ENCODE assay signal across 34 cellular contexts in genomic region chr16:50059111-50059510, GRCh38.
"Had no signal": no experiment of that assay in that cellular context is flagged by ENCODE, and none has a peak within 500 bp of the region (broad histone marks: within the 10 kb centered on the region; RNA-seq: fewer than 3 reads in every experiment).

No MANE protein-coding gene starts in this region.

- H3K9ac ChIP-seq: KMS-11 had no signal

- H3K4me3 Mint-ChIP-seq: activated B cell treated with CpG ODN at 0.5 μM for 24 hours; activated CD4-positive, alpha-beta T cell treated with anti-CD3 and anti-CD28 coated beads, Interleukin-2, amount 10 ng/mL, durations not matched to agents 24 days and 14 days; activated T-cell treated with anti-CD3 and anti-CD28 coated beads, Interleukin-2, amount 50 U/mL, for 4 hours; activated T-helper 1 cell treated with anti-CD3 and anti-CD28 coated beads, Interleukin-12 subunit alpha, Interleukin-12 subunit beta, Interleukin-2, Interleukin-4 antibody, amounts not matched to agents 30 ng/mL and 10 ng/mL and 1 ng/mL, durations not matched to agents 14 hours and 24 hours and 36 hours; brain had no signal

- H3K4me1 Mint-ChIP-seq: activated B cell treated with CpG ODN at 0.5 μM for 24 hours; activated CD4-positive, alpha-beta T cell treated with anti-CD3 and anti-CD28 coated beads, Interleukin-2, amount 10 ng/mL, durations not matched to agents 24 days and 14 days; brain had no signal

- H3K27ac Mint-ChIP-seq: activated B cell treated with CpG ODN at 0.5 μM for 24 hours; activated CD4-positive, alpha-beta T cell treated with anti-CD3 and anti-CD28 coated beads, Interleukin-2, amount 10 ng/mL, durations not matched to agents 24 days and 14 days; activated T-helper 1 cell treated with anti-CD3 and anti-CD28 coated beads, Interleukin-12 subunit alpha, Interleukin-12 subunit beta, Interleukin-2, Interleukin-4 antibody, amounts not matched to agents 30 ng/mL and 10 ng/mL and 1 ng/mL, durations not matched to agents 14 hours and 24 hours and 36 hours; brain had no signal

- H3K4me3 ChIP-seq: PC-9 had no signal

- H3K27me3 Mint-ChIP-seq: activated CD4-positive, alpha-beta T cell treated with anti-CD3 and anti-CD28 coated beads, Interleukin-2, amount 10 ng/mL, durations not matched to agents 24 days and 14 days had no signal

- DNase-seq: activated B cell treated with CpG ODN at 0.5 μM for 24 hours; activated CD4-positive, alpha-beta T cell treated with anti-CD3 and anti-CD28 coated beads, Interleukin-2, amount 10 ng/mL, durations not matched to agents 24 days and 14 days; activated CD4-positive, alpha-beta T cell treated with anti-CD3 and anti-CD28 coated beads, Interleukin-2, amount 50 U/mL, for 4 hours; activated CD8-positive, alpha-beta memory T cell treated with anti-CD3 and anti-CD28 coated beads, Interleukin-2, amount 50 U/mL, for 4 hours; activated effector memory CD4-positive, alpha-beta T cell treated with Interleukin-2 at 50 U/mL for 16 hours; activated naive CD4-positive, alpha-beta T cell treated with anti-CD3 and anti-CD28 coated beads, Interleukin-2, amount 50 U/mL, for 16 hours; activated T-cell treated with anti-CD3 and anti-CD28 coated beads for 4 hours; activated T-cell treated with anti-CD3 and anti-CD28 coated beads, Interleukin-2, amount 50 U/mL, for 4 hours; anterior cingulate cortex; cerebellar nuclear complex; MM.1S; MV-4-11; NCI-H1092; NCI-H1417; NCI-H146; NCI-H187; NCI-H2029 treated with DMSO at 0.1 percent for 48 hours; NCI-H226; NCI-H446 treated with DMSO at 0.1 percent for 48 hours; NCI-H524; NCI-H82; NK-92 treated with Interleukin-12 subunit alpha and Interleukin-12 subunit beta, amount 100 ng/mL, for 24 hours; PC-9; Right ventricle myocardium superior; SW 1271; T-helper 1 cell; T-helper 2 cell; T-helper 9 cell had no signal

- ATAC-seq: activated T-cell treated with anti-CD3 and anti-CD28 coated beads, Interleukin-2, amount 50 U/mL, for 4 hours had no signal

- H2AFZ ChIP-seq: PC-9 had no signal

- H3K36me3 Mint-ChIP-seq: brain had no signal

- FAIRE-seq: bronchial epithelial cell, RCC 7860 had no signal

- H3K27ac ChIP-seq: KMS-11, PC-9, VCaP had no signal

- H3K4me2 ChIP-seq: KMS-11, PC-9 had no signal
